Comparison of ENCODE assay signal across 8 cellular contexts in genomic region chr1:224205438-224205840, GRCh38. TPM values are rescaled to one million over a fixed set of nuclear protein-coding genes. Genes with fewer than 3 reads are reported as not detected.
DNase-seq lines count a peak whose midpoint lies in the region; ATAC-seq and TF ChIP-seq lines count a peak whose summit lies in the region.

No MANE protein-coding gene starts in this region.

- BruUV-seq in Caco-2 (replicated peaks; lab: Mats Ljungman, UMichigan), result no TSS peak

- no peak for DNase-seq in Caco-2
- no peak for DNase-seq in T-helper 17 cell
- DNase-seq in WTC11 (ENCODE audit: low spot score), result no peak
- no peak for DNase-seq in cerebellar nuclear complex (lab: John Stamatoyannopoulos, UW)
- no peak for DNase-seq in COLO829 (ENCODE audit: low spot score)

- H3K36me3 Mint-ChIP-seq in Caco-2 (ENCODE audit: insufficient read depth, unreplicated experiment), result no peaks in the 10 kb centered on the region
- H3K36me3 Mint-ChIP-seq in T-helper 17 cell (ENCODE audit: low read depth), result no peaks in the 10 kb centered on the region
- no peaks in the 10 kb centered on the region for H3K36me3 Mint-ChIP-seq in WTC11

- POLR2A ChIA-PET in Caco-2 (lab: Charles Lee) (interaction anchor here (0.5 to 1.3 kb wide), 4 partner anchors 8 to 212 kb away, joined by 3 read pairs; no protein-coding TSS in a partner anchor), WTC11 (lab: Charles Lee) (no interaction called here)

- ATAC-seq in HG03066 (IDR thresholded peaks at IDR 0.05; ENCODE audit: low read depth, unreplicated experiment) (peak; percentile 36), T-helper 17 cell (peak; percentile 48), WTC11 (no peak)

- H3K9me3 Mint-ChIP-seq in Caco-2 (ENCODE audit: unreplicated experiment) (no peaks in the 10 kb centered on the region), WTC11 (no peaks in the 10 kb centered on the region)

- H3K9me3 ChIP-seq in Caco-2 (no peaks in the 10 kb centered on the region), T-helper 17 cell (ENCODE audit: control insufficient read depth, low read length, poor library complexity, severe bottlenecking) (no peaks in the 10 kb centered on the region), esophagus (ENCODE audit: control insufficient read depth in 2 of 2, insufficient read depth in 1 of 2, low read depth in 1 of 2, low read length in 1 of 2) (no peaks in the 10 kb centered on the region), skeletal muscle satellite cell (replicated peaks; ENCODE audit: low read length) (no peaks in the 10 kb centered on the region)

- H3K27ac Mint-ChIP-seq in Caco-2 (ENCODE audit: unreplicated experiment), result peak overlapping the region; percentile 92
- peak overlapping the region; percentile 24 for H3K27ac Mint-ChIP-seq in T-helper 17 cell
- H3K27ac Mint-ChIP-seq in WTC11, result no peak overlapping the region

- H3K9ac ChIP-seq in skeletal muscle satellite cell (ENCODE audit: low read depth, low read length), result peak overlapping the region; percentile 38

- peaks cover 23% of the 10 kb centered on the region for H3K4me1 ChIP-seq in Caco-2
- H3K4me1 ChIP-seq in esophagus (ENCODE audit: control insufficient read depth in 2 of 2, insufficient read depth in 2 of 2, low read length in 1 of 2), result peaks cover 2 to 5% of the 10 kb centered on the region in 2 donors
- peaks cover 30% of the 10 kb centered on the region for H3K4me1 ChIP-seq in skeletal muscle satellite cell (ENCODE audit: control insufficient read depth, insufficient read depth, low read length)

- peak overlapping the region; percentile 56 for H3K4me3 Mint-ChIP-seq in Caco-2 (ENCODE audit: unreplicated experiment)
- H3K4me3 Mint-ChIP-seq in T-helper 17 cell, result peak overlapping the region; percentile 77
- H3K4me3 Mint-ChIP-seq in WTC11, result no peak overlapping the region

- H3K27me3 ChIP-seq in Caco-2 (replicated peaks; ENCODE audit: control insufficient read depth, insufficient read depth, low read length), result no peaks in the 10 kb centered on the region
- H3K27me3 ChIP-seq in esophagus (ENCODE audit: control insufficient read depth in 1 of 2, insufficient read depth in 2 of 2, low read length in 2 of 2), result no peaks in the 10 kb centered on the region
- H3K27me3 ChIP-seq in skeletal muscle satellite cell (ENCODE audit: control insufficient read depth, insufficient read depth, low read length), result no peaks in the 10 kb centered on the region

- intact Hi-C loops in Caco-2 (cut with micrococcal nuclease; ENCODE audit: unreplicated experiment), result no loop called here

- H3K4me2 ChIP-seq in skeletal muscle satellite cell (ENCODE audit: low read length), result peak overlapping the region; percentile 76

- no peaks in the 10 kb centered on the region for H3K36me3 ChIP-seq in Caco-2 (ENCODE audit: control insufficient read depth, insufficient read depth, low read length)
- no peaks in the 10 kb centered on the region for H3K36me3 ChIP-seq in esophagus (ENCODE audit: control insufficient read depth in 2 of 2, insufficient read depth in 2 of 2, low read length in 1 of 2)
- H3K36me3 ChIP-seq in skeletal muscle satellite cell (ENCODE audit: insufficient read depth, low read length), result no peaks in the 10 kb centered on the region

- H3K27me3 Mint-ChIP-seq in Caco-2 (ENCODE audit: insufficient read depth, unreplicated experiment) (no peaks in the 10 kb centered on the region), T-helper 17 cell (no peaks in the 10 kb centered on the region), WTC11 (ENCODE audit: low read depth) (no peaks in the 10 kb centered on the region)

- H3K4me1 Mint-ChIP-seq in Caco-2 (ENCODE audit: low read depth, unreplicated experiment) (peaks cover 16% of the 10 kb centered on the region), T-helper 17 cell (peaks cover 3% of the 10 kb centered on the region), WTC11 (peaks cover 15% of the 10 kb centered on the region)

- no peak overlapping the region for H3K4me3 ChIP-seq in Caco-2 (ENCODE audit: low read depth, low read length)
- H3K4me3 ChIP-seq in esophagus (ENCODE audit: low read depth in 1 of 2, low read length in 2 of 2), result no peak overlapping the region
- H3K4me3 ChIP-seq in skeletal muscle satellite cell (ENCODE audit: low read length), result peak overlapping the region; percentile 55

- H3K27ac ChIP-seq in esophagus (ENCODE audit: low read depth in 2 of 2, low read length in 1 of 2), result peak overlapping the region; percentile 52 to 58

- no peak for TF ChIP-seq CTCF in Caco-2 (IDR thresholded peaks at IDR 0.05; ENCODE audit: insufficient read depth in 1 of 2, low read depth in 1 of 2, low read length in 1 of 2, severe bottlenecking in 1 of 2, unreplicated experiment in 1 of 2)
- TF ChIP-seq CTCF in WTC11 (IDR thresholded peaks at IDR 0.05), result no peak

- CTCF ChIA-PET in Caco-2 (lab: Charles Lee), result interaction anchor here (1.0 kb wide), 1 partner anchor 89 kb away, joined by 4 read pairs; no protein-coding TSS in a partner anchor
- CTCF ChIA-PET in WTC11 (lab: Charles Lee), result no interaction called here

- WGBS in esophagus, 2 donors, result 23 to 30% methylated on average over 4 of the region's 4 CpGs

TF ChIP-seq in WTC11, 78 proteins besides CTCF, POLR2A, EP300 and RAD21 (continues in another document):
- TF ChIP-seq TP53 (CRISPR knock-in tag; IDR thresholded peaks at IDR 0.05) (no peak), RELA (CRISPR knock-in tag; IDR thresholded peaks at IDR 0.05; ENCODE audit: borderline replicate concordance) (no peak), MLX (CRISPR knock-in tag; IDR thresholded peaks at IDR 0.05) (no peak), E2F4 (CRISPR knock-in tag; IDR thresholded peaks at IDR 0.05; ENCODE audit: borderline replicate concordance, low read depth) (no peak), ZNF425 (CRISPR knock-in tag; conservative IDR thresholded peaks at IDR 0.05) (no peak), PREB (CRISPR knock-in tag; IDR thresholded peaks at IDR 0.05; ENCODE audit: borderline replicate concordance) (no peak), CBFB (CRISPR knock-in tag; IDR thresholded peaks at IDR 0.05; ENCODE audit: low read depth) (no peak), TCF7 (CRISPR knock-in tag; IDR thresholded peaks at IDR 0.05; ENCODE audit: low read depth) (no peak), ETV6 (CRISPR knock-in tag; IDR thresholded peaks at IDR 0.05) (no peak)

RNA-seq across cellular contexts. Expression of gene DEGS1, which starts 22.4 kb away (rescaled TPM):
- total RNA-seq in Caco-2 (2022), result 38.8 and 39.2 TPM in 2 replicates
- 10 to 100 TPM; 50.7 to 53.8 TPM for total RNA-seq in T-helper 17 cell
- polyA plus RNA-seq in esophagus, result 10 to 100 TPM; 33.1 to 42.8 TPM
- total RNA-seq in skeletal muscle satellite cell (2012; rRNA removed), result 69.5 and 111 TPM in 2 replicates
- total RNA-seq in WTC11 (2021), result 30.2 to 31.6 TPM (median 30.7 TPM) in 3 replicates
